8 cellular contexts compared by ENCODE assay signal in genomic region chr10:33005322-33006282, GRCh38. TPM values are rescaled to one million over a fixed set of nuclear protein-coding genes. Genes with fewer than 3 reads are reported as not detected.
A peak's percentile ranks its signal among the peaks of the same experiment; 100 is the strongest.
DNase-seq lines count a peak whose midpoint lies in the region; ATAC-seq, FAIRE-seq and TF ChIP-seq lines count a peak whose summit lies in the region.

No MANE protein-coding gene starts in this region.

- DNase-seq in Caco-2 (peak; percentile 88 to 92), MM.1S (no peak), dermis blood vessel endothelial cell (peak; percentile 88), left lung (peak; percentile 85 to 94)
- DNase-seq in stimulated activated CD4-positive, alpha-beta T cell treated with anti-CD3 and anti-CD28 coated beads, Interleukin-4, amount 100 ng/mL, for 1 hour = peak; percentile 50
- no peak for DNase-seq in central memory CD4-positive, alpha-beta T cell

- H3K4me1 Mint-ChIP-seq in Caco-2 (ENCODE audit: low read depth, unreplicated experiment) = peaks cover 22% of the 10 kb centered on the region

- no peaks in the 10 kb centered on the region for H3K27me3 ChIP-seq in Caco-2 (replicated peaks; ENCODE audit: control insufficient read depth, insufficient read depth, low read length)
- H3K27me3 ChIP-seq in MM.1S (replicated peaks; ENCODE audit: insufficient read depth, low read length) = no peaks in the 10 kb centered on the region
- no peaks in the 10 kb centered on the region for H3K27me3 ChIP-seq in left lung

- no peaks in the 10 kb centered on the region for H3F3A ChIP-seq in MM.1S (ENCODE audit: insufficient read depth, low read length)

- H3K27ac ChIP-seq in MM.1S (ENCODE audit: low read length) (no peak overlapping the region), left lung (peak overlapping the region; percentile 81 to 91)

- CTCF ChIA-PET in Caco-2 (lab: Charles Lee) = no interaction called here

- H3K27me3 Mint-ChIP-seq in Caco-2 (ENCODE audit: insufficient read depth, unreplicated experiment) = no peaks in the 10 kb centered on the region

- H3K79me2 ChIP-seq in MM.1S (ENCODE audit: low read length) = no peaks in the 10 kb centered on the region

- ATAC-seq in GM21717 (IDR thresholded peaks at IDR 0.05; ENCODE audit: unreplicated experiment) (peak; percentile 79), left lung (peak; percentile 92)

- H3K4me2 ChIP-seq in MM.1S (ENCODE audit: low read depth, low read length) = peak overlapping the region; percentile 31; the same call in 1 of the 2 replicates

- no peaks in the 10 kb centered on the region for H3K9me2 ChIP-seq in MM.1S (replicated peaks; ENCODE audit: insufficient read depth, low read length)

- no peaks in the 10 kb centered on the region for H4K20me1 ChIP-seq in MM.1S (ENCODE audit: insufficient read depth, low read length)

- TF ChIP-seq CTCF in Caco-2 (IDR thresholded peaks at IDR 0.05; ENCODE audit: insufficient read depth in 1 of 2, low read depth in 1 of 2, low read length in 1 of 2, severe bottlenecking in 1 of 2, unreplicated experiment in 1 of 2) (no peak), MM.1S (IDR thresholded peaks at IDR 0.05; ENCODE audit: low read length) (no peak), left lung (IDR thresholded peaks at IDR 0.05) (no peak)

- FAIRE-seq in TTC549 (lab: Jason Lieb, UNC) = peak; percentile 58

- peak overlapping the region; percentile 33 for H3K4me3 ChIP-seq in Caco-2 (ENCODE audit: low read depth, low read length)
- H3K4me3 ChIP-seq in MM.1S (ENCODE audit: low read length) = peak overlapping the region; percentile 46
- peak overlapping the region; percentile 38 to 49 for H3K4me3 ChIP-seq in left lung

- POLR2A ChIA-PET in Caco-2 (lab: Charles Lee) = interaction anchor here (1.6 kb wide), 1 partner anchor 26 kb away, joined by 6 read pairs; no protein-coding TSS in a partner anchor

- intact Hi-C loops in Caco-2 (cut with micrococcal nuclease; ENCODE audit: unreplicated experiment) (loop anchor here (1.0 to 5.0 kb wide), 6 partner anchors 25 to 628 kb away; partner anchors contain the start of gene ITGB1), left lung (cut with DNase I) (loop anchor here in 1 of 2 donors (5.0 kb wide), 1 partner anchor 208 kb away; no protein-coding TSS in a partner anchor)

- no peaks in the 10 kb centered on the region for H3K9me3 Mint-ChIP-seq in Caco-2 (ENCODE audit: unreplicated experiment)

- peak overlapping the region; percentile 96 for H3K27ac Mint-ChIP-seq in Caco-2 (ENCODE audit: unreplicated experiment)

- peak overlapping the region; percentile 38; the same call in 1 of the 2 replicates for H2AFZ ChIP-seq in MM.1S (ENCODE audit: low read length)

- peaks cover 25% of the 10 kb centered on the region for H3K4me1 ChIP-seq in Caco-2
- no peaks in the 10 kb centered on the region for H3K4me1 ChIP-seq in MM.1S (ENCODE audit: low read length)
- H3K4me1 ChIP-seq in left lung = peaks cover 0 to 34% of the 10 kb centered on the region in 2 donors

- H3K36me3 Mint-ChIP-seq in Caco-2 (ENCODE audit: insufficient read depth, unreplicated experiment) = peaks cover 11% of the 10 kb centered on the region

- H3K36me3 ChIP-seq in Caco-2 (ENCODE audit: control insufficient read depth, insufficient read depth, low read length) (no peaks in the 10 kb centered on the region), MM.1S (replicated peaks; ENCODE audit: insufficient read depth, low read length) (no peaks in the 10 kb centered on the region), left lung (no peaks in the 10 kb centered on the region)

- H3K9me3 ChIP-seq in Caco-2 (no peaks in the 10 kb centered on the region), MM.1S (replicated peaks; ENCODE audit: insufficient read depth, low read length) (no peaks in the 10 kb centered on the region), left lung (no peaks in the 10 kb centered on the region)

- no peak overlapping the region for H3K9ac ChIP-seq in MM.1S (ENCODE audit: low read length)

- no TSS peak for BruUV-seq in Caco-2 (replicated peaks; lab: Mats Ljungman, UMichigan)

- peak overlapping the region; percentile 82 for H3K4me3 Mint-ChIP-seq in Caco-2 (ENCODE audit: unreplicated experiment)

RNA-seq across cellular contexts. Expression of gene ITGB1, which starts 47.6 kb away (rescaled TPM):
- total RNA-seq in Caco-2 (2022) (404 and 474 TPM in 2 replicates), dermis blood vessel endothelial cell (1,657 and 1,756 TPM in 2 replicates), left lung (100 to 1,000 TPM; 498 to 642 TPM)

Comparison
In these comparisons a context has a peak if more than half of its experiments do, and no peak if none do; other contexts are left out.
1. DNase-seq: peak in Caco-2 (2 of 2), dermis blood vessel endothelial cell (single experiment), left lung (2 of 2) and stimulated activated CD4-positive, alpha-beta T cell treated with anti-CD3 and anti-CD28 coated beads, Interleukin-4, amount 100 ng/mL, for 1 hour (single experiment); none in MM.1S (single experiment) and central memory CD4-positive, alpha-beta T cell (single experiment).
2. Peak in every context shown above with its lines, with median percentiles within 50 percentile points of each other: H3K4me3 ChIP-seq.